8 cellular contexts compared by ENCODE assay signal in genomic region chr2:95231723-95232122, GRCh38. TPM values are rescaled to one million over a fixed set of nuclear protein-coding genes. Genes with fewer than 3 reads are reported as not detected.
A peak's percentile ranks its signal among the peaks of the same experiment; 100 is the strongest.
DNase-seq lines count a peak whose midpoint lies in the region; ATAC-seq, FAIRE-seq and TF ChIP-seq lines count a peak whose summit lies in the region.

No MANE protein-coding gene starts in this region.

- 58 to 63% methylated on average over 3 of the region's 3 CpGs for WGBS in heart right ventricle, 2 donors
- 51% methylated on average over 3 of the region's 3 CpGs for WGBS in smooth muscle cell (ENCODE audit: low lambda C conversion rate)

- H3K4me1 Mint-ChIP-seq in CD14-positive monocyte (no peaks in the 10 kb centered on the region), activated B cell treated with CpG ODN at 0.5 μM for 24 hours (no peaks in the 10 kb centered on the region)

- no peak overlapping the region for H2AFZ ChIP-seq in smooth muscle cell (ENCODE audit: low read depth)

- no peaks in the 10 kb centered on the region for H4K20me1 ChIP-seq in smooth muscle cell (ENCODE audit: low read depth)

- H3K27ac ChIP-seq in heart right ventricle (no peak overlapping the region), smooth muscle cell (ENCODE audit: low read depth) (no peak overlapping the region)

- H3K4me3 ChIP-seq in heart right ventricle = no peak overlapping the region
- H3K4me3 ChIP-seq in smooth muscle cell = no peak overlapping the region

- ATAC-seq in activated B cell treated with CpG ODN at 0.5 μM for 24 hours (ENCODE audit: low read depth) = peak; percentile 45
- peak in 1 of 8 donors; percentile 22 for ATAC-seq in heart right ventricle
- ATAC-seq in GM19324 (IDR thresholded peaks at IDR 0.05; ENCODE audit: low FRiP score, unreplicated experiment) = no peak

- H3K9me3 Mint-ChIP-seq in CD14-positive monocyte (peaks cover 3 to 14% (median 7%) of the 10 kb centered on the region in 7 donors), activated B cell treated with CpG ODN at 0.5 μM for 24 hours (peaks cover 12% of the 10 kb centered on the region)

- FAIRE-seq in GM12891 (lab: Jason Lieb, UNC) = no peak

- H3K4me3 Mint-ChIP-seq in CD14-positive monocyte (no peak overlapping the region), activated B cell treated with CpG ODN at 0.5 μM for 24 hours (no peak overlapping the region)

- no peaks in the 10 kb centered on the region for H3K27me3 ChIP-seq in heart right ventricle
- no peaks in the 10 kb centered on the region for H3K27me3 ChIP-seq in smooth muscle cell (ENCODE audit: low read depth)

- peak; percentile 77 for TF ChIP-seq CTCF in CD14-positive monocyte (IDR thresholded peaks at IDR 0.05)
- no peak for TF ChIP-seq CTCF in activated B cell treated with CpG ODN at 0.5 μM for 24 hours (IDR thresholded peaks at IDR 0.05)
- TF ChIP-seq CTCF in heart right ventricle (IDR thresholded peaks at IDR 0.05) = peak; percentile 26 to 65 (median 60)
- peak; percentile 58 for TF ChIP-seq CTCF in smooth muscle cell (IDR thresholded peaks at IDR 0.05; ENCODE audit: borderline replicate concordance, insufficient read depth, poor library complexity, severe bottlenecking)

- H3K4me2 ChIP-seq in smooth muscle cell = no peak overlapping the region

- no peak for DNase-seq in CD14-positive monocyte (ENCODE audit: low spot score)
- peak; percentile 30 for DNase-seq in GM12891 (ENCODE audit: insufficient read length, low spot score)
- DNase-seq in NCI-H2081 (lab: John Stamatoyannopoulos, UW) = peak; percentile 63 to 70
- DNase-seq in activated B cell treated with CpG ODN at 0.5 μM for 24 hours = no peak
- peak in 1 of 2 donors; percentile 18 for DNase-seq in heart right ventricle
- DNase-seq in smooth muscle cell (lab: John Stamatoyannopoulos, UW; ENCODE audit: unreplicated experiment) = no peak
- DNase-seq in stimulated activated naive CD4-positive, alpha-beta T cell (lab: John Stamatoyannopoulos, UW) = no peak

- H3K9ac ChIP-seq in smooth muscle cell (ENCODE audit: low read depth) = no peak overlapping the region

- CTCF ChIA-PET in activated B cell treated with CpG ODN at 0.5 μM for 24 hours (lab: Charles Lee) = no interaction called here

- POLR2A ChIA-PET in activated B cell treated with CpG ODN at 0.5 μM for 24 hours (lab: Charles Lee) = no interaction called here

- H3K9me3 ChIP-seq in heart right ventricle (peaks cover 0 to 96% (median 8%) of the 10 kb centered on the region in 11 donors), smooth muscle cell (replicated peaks; ENCODE audit: low read depth) (no peaks in the 10 kb centered on the region)

- H3K79me2 ChIP-seq in smooth muscle cell (ENCODE audit: low read depth) = no peaks in the 10 kb centered on the region

- H3K36me3 ChIP-seq in heart right ventricle (no peaks in the 10 kb centered on the region), smooth muscle cell (ENCODE audit: low read depth) (no peaks in the 10 kb centered on the region)

- intact Hi-C loops in CD14-positive monocyte (cut with micrococcal nuclease) (no loop called here), activated B cell treated with CpG ODN at 0.5 μM for 24 hours (cut with micrococcal nuclease) (no loop called here), heart right ventricle (cut with DNase I) (loop anchor here in 9 of 10 donors (1.0 to 10.0 kb wide), 4 partner anchors 83 to 86 kb away; no protein-coding TSS in a partner anchor)

- H3K4me1 ChIP-seq in heart right ventricle (no peaks in the 10 kb centered on the region), smooth muscle cell (ENCODE audit: low read depth) (no peaks in the 10 kb centered on the region)

- H3F3A ChIP-seq in smooth muscle cell (ENCODE audit: low read depth) = no peaks in the 10 kb centered on the region

- H3K36me3 Mint-ChIP-seq in CD14-positive monocyte = no peaks in the 10 kb centered on the region
- no peaks in the 10 kb centered on the region for H3K36me3 Mint-ChIP-seq in activated B cell treated with CpG ODN at 0.5 μM for 24 hours (ENCODE audit: low read depth)

- H3K27ac Mint-ChIP-seq in CD14-positive monocyte = no peak overlapping the region
- no peak overlapping the region for H3K27ac Mint-ChIP-seq in activated B cell treated with CpG ODN at 0.5 μM for 24 hours

- H3K27me3 Mint-ChIP-seq in CD14-positive monocyte (ENCODE audit: low read depth in 3 of 3) = peaks cover 2 to 3% (median 3%) of the 10 kb centered on the region in 3 donors
- no peaks in the 10 kb centered on the region for H3K27me3 Mint-ChIP-seq in activated B cell treated with CpG ODN at 0.5 μM for 24 hours

- no peak for TF ChIP-seq POLR2A in GM12891 (IDR thresholded peaks at IDR 0.05; ENCODE audit: low read depth, low read length)

TF ChIP-seq in GM12891, 5 proteins besides CTCF, POLR2A, EP300 and RAD21:
- TF ChIP-seq POU2F2 (IDR thresholded peaks at IDR 0.05; ENCODE audit: low read depth, low read length) (no peak), TAF1 (IDR thresholded peaks at IDR 0.05; ENCODE audit: low read depth, low read length) (no peak), PAX5 (IDR thresholded peaks at IDR 0.05; ENCODE audit: insufficient read depth, low read length, severe bottlenecking) (no peak), POLR2AphosphoS5 (IDR thresholded peaks at IDR 0.05; ENCODE audit: low read depth, low read length) (no peak), SPI1 (IDR thresholded peaks at IDR 0.05; ENCODE audit: low read depth, low read length) (no peak)

RNA-seq across cellular contexts. Expression of gene ZNF892, which starts 24.4 kb away (rescaled TPM):
- polyA plus RNA-seq in CD14-positive monocyte = under 1 TPM; 0.15 to 0.73 TPM
- polyA plus RNA-seq in GM12891 (2012; ENCODE audit: low read depth, missing spikeins) = 0.24 TPM
- total RNA-seq in activated B cell treated with CpG ODN at 0.5 μM for 24 hours = 4.0 and 4.3 TPM in 2 replicates
- 1 to 10 TPM; 1.9 to 4.4 (median 3.0) TPM for total RNA-seq in heart right ventricle
- polyA plus RNA-seq in heart right ventricle = 1 to 10 TPM in 1 of 2 donors, under 1 TPM in 1; 0.26 to 1.3 TPM
- 3.7 and 5.3 TPM in 2 replicates for total RNA-seq in smooth muscle cell
- 0.63 and 1.6 TPM in 2 replicates for polyA plus RNA-seq in smooth muscle cell

RNA-seq across cellular contexts. Expression of gene PROM2, which starts 42.5 kb away (rescaled TPM):
- polyA plus RNA-seq in CD14-positive monocyte = not detected
- not detected for polyA plus RNA-seq in GM12891 (2012; ENCODE audit: low read depth, missing spikeins)
- 0.12 and 0.93 TPM in 2 replicates for total RNA-seq in activated B cell treated with CpG ODN at 0.5 μM for 24 hours
- total RNA-seq in heart right ventricle = 1 to 10 TPM in 4 of 10 donors, under 1 TPM in 6; 0.32 to 2.5 (median 0.94) TPM
- polyA plus RNA-seq in heart right ventricle = 1 to 10 TPM in 1 of 2 donors, under 1 TPM in 1; 0.72 to 3.4 TPM
- 2.8 and 4.2 TPM in 2 replicates for total RNA-seq in smooth muscle cell
- 0.70 and 2.6 TPM in 2 replicates for polyA plus RNA-seq in smooth muscle cell

Comparison
In these comparisons a context has a peak if more than half of its experiments do, and no peak if none do; other contexts are left out.
1. DNase-seq: peak in GM12891 (single experiment) and NCI-H2081 (2 of 2); none in CD14-positive monocyte (single experiment), activated B cell treated with CpG ODN at 0.5 μM for 24 hours (single experiment), smooth muscle cell (single experiment) and stimulated activated naive CD4-positive, alpha-beta T cell (0 of 6).
2. intact Hi-C loops: an anchor here in heart right ventricle (1.0 to 10.0 kb wide); none called in CD14-positive monocyte and activated B cell treated with CpG ODN at 0.5 μM for 24 hours.